In genomic region chr6:124882580-124883393, GRCh38 we compare ENCODE assay signal across 10 cellular contexts.
DNase-seq lines count a peak whose midpoint lies in the region; ATAC-seq and TF ChIP-seq lines count a peak whose summit lies in the region.
"Had no signal": no experiment of that assay in that cellular context is flagged by ENCODE, and none has a peak within 500 bp of the region (broad histone marks: within the 10 kb centered on the region; RNA-seq: fewer than 3 reads in every experiment).

No MANE protein-coding gene starts in this region.

- H3K79me1 ChIP-seq in IMR-90 (ENCODE audit: low read depth in 1 of 2, low read length in 2 of 2), result no peaks in the 10 kb centered on the region

- H3K36me3 ChIP-seq in IMR-90 (ENCODE audit: control insufficient read depth, insufficient read depth, low read length), result no peaks in the 10 kb centered on the region

- no peaks in the 10 kb centered on the region for H3K9me1 ChIP-seq in IMR-90 (ENCODE audit: insufficient read depth, low read length)

- H2BK5ac ChIP-seq in IMR-90 (ENCODE audit: low read depth, low read length, poor library complexity, severe bottlenecking), result peak overlapping the region; percentile 14

- H4K91ac ChIP-seq in IMR-90 (ENCODE audit: insufficient read depth, low read depth, low read length), result no peak overlapping the region

- no peaks in the 10 kb centered on the region for H3K27me3 Mint-ChIP-seq in chondrocyte (ENCODE audit: low read depth)
- H3K27me3 Mint-ChIP-seq in mesothelial cell of epicardium (ENCODE audit: low read depth), result no peaks in the 10 kb centered on the region

- H4K20me1 ChIP-seq in IMR-90 (ENCODE audit: insufficient read depth, low read length), result no peaks in the 10 kb centered on the region

- H2AK9ac ChIP-seq in IMR-90 (replicated peaks; ENCODE audit: low read depth, low read length, poor library complexity), result no peak overlapping the region

- H3K4me3 Mint-ChIP-seq in chondrocyte (ENCODE audit: unreplicated experiment) (no peak overlapping the region), mesothelial cell of epicardium (no peak overlapping the region)
- H3K4me3 Mint-ChIP-seq: central memory CD8-positive, alpha-beta T cell had no signal

- TF ChIP-seq POLR2A in IMR-90 (IDR thresholded peaks at IDR 0.05; ENCODE audit: low read depth, low read length), result no peak

- H3K4ac ChIP-seq in IMR-90 (ENCODE audit: low read depth, low read length), result peak overlapping the region; percentile 14; the same call in 1 of the 2 replicates

- H3K36me3 Mint-ChIP-seq in chondrocyte (ENCODE audit: low read depth), result no peaks in the 10 kb centered on the region
- no peaks in the 10 kb centered on the region for H3K36me3 Mint-ChIP-seq in mesothelial cell of epicardium

- H3K14ac ChIP-seq in IMR-90 (replicated peaks; ENCODE audit: low read depth, low read length), result no peak overlapping the region

- POLR2A ChIA-PET in IMR-90 (lab: Charles Lee; ENCODE audit: unreplicated experiment), result no interaction called here

- no peak overlapping the region for H3K4me3 ChIP-seq in IMR-90 (ENCODE audit: insufficient read depth, low read depth, low read length)

- TF ChIP-seq CTCF in IMR-90 (conservative IDR thresholded peaks at IDR 0.05; ENCODE audit: low read depth, low read length), result no peak
- TF ChIP-seq CTCF in chondrocyte (IDR thresholded peaks at IDR 0.05), result peak; percentile 15
- TF ChIP-seq CTCF in mesothelial cell of epicardium (IDR thresholded peaks at IDR 0.05; ENCODE audit: unreplicated experiment), result no peak

- no peak overlapping the region for H3K18ac ChIP-seq in IMR-90 (ENCODE audit: low read depth, low read length)

- peak overlapping the region; percentile 19; the same call in 1 of the 2 replicates for H3K4me2 ChIP-seq in IMR-90 (ENCODE audit: low read depth, low read length)

- H3K9me3 Mint-ChIP-seq in chondrocyte (ENCODE audit: low read depth), result no peaks in the 10 kb centered on the region
- peaks cover 4% of the 10 kb centered on the region for H3K9me3 Mint-ChIP-seq in mesothelial cell of epicardium
- H3K9me3 Mint-ChIP-seq: central memory CD8-positive, alpha-beta T cell had no signal

- intact Hi-C loops in IMR-90 (cut with micrococcal nuclease), result no loop called here

- no CpG with 5 or more reads among the region's 4 CpGs for WGBS in IMR-90 (ENCODE audit: extremely low coverage in 2 of 2, insufficient read length in 1 of 2), 2 experiments

- no peak overlapping the region for H3K27ac ChIP-seq in IMR-90 (ENCODE audit: insufficient read depth, low read length)
- H3K27ac ChIP-seq: parathyroid adenoma had no signal

- no peak overlapping the region; a peak in 1 of 4 replicates for H4K8ac ChIP-seq in IMR-90 (ENCODE audit: low read depth in 2 of 2, low read length in 2 of 2)

- BruUV-seq in IMR-90 (replicated peaks; lab: Mats Ljungman, UMichigan), result no TSS peak

- ATAC-seq in IMR-90 (ENCODE audit: low read depth), result peak; percentile 39; the same call in 1 of the 2 replicates
- no peak for ATAC-seq in HG03432 (IDR thresholded peaks at IDR 0.05; ENCODE audit: unreplicated experiment)
- ATAC-seq in HG02759 (IDR thresholded peaks at IDR 0.05; ENCODE audit: unreplicated experiment), result no peak

- H3K4me1 Mint-ChIP-seq in chondrocyte (ENCODE audit: low read depth) (peaks cover 44% of the 10 kb centered on the region), mesothelial cell of epicardium (peaks cover 32% of the 10 kb centered on the region)

- H2BK20ac ChIP-seq in IMR-90 (ENCODE audit: low read depth, low read length), result peak overlapping the region; percentile 11; the same call in 1 of the 2 replicates

- H3K4me1 ChIP-seq in IMR-90 (ENCODE audit: control insufficient read depth, insufficient read depth, low read length), result 0 out of 2 replicates have a peak, but pooled peaks cover 2% of the 10 kb centered on the region
- H3K4me1 ChIP-seq: parathyroid adenoma had no signal

- dilution Hi-C loops in IMR-90 (cut with HindIII; ENCODE audit: low sequenced_read_pairs, unreplicated experiment), result no loop called here

- peak; percentile 20 for DNase-seq in AG20443 (ENCODE audit: low spot score)
- DNase-seq in IMR-90, result peak; percentile 31
- DNase-seq in chondrocyte (ENCODE audit: low spot score), result no peak
- DNase-seq in mesothelial cell of epicardium (ENCODE audit: low spot score in 2 of 2, unreplicated experiment in 2 of 2), result no peak
- no peak for DNase-seq in NCI-H2081 treated with DMSO at 0.1 percent for 48 hours (lab: John Stamatoyannopoulos, UW)
- DNase-seq in germinal center (ENCODE audit: low spot score), result no peak

- no peak overlapping the region for H2BK120ac ChIP-seq in IMR-90 (ENCODE audit: low read depth, low read length)

- no peaks in the 10 kb centered on the region for H3K9me3 ChIP-seq in IMR-90 (ENCODE audit: control insufficient read depth, insufficient read depth, low read length)

- no peak overlapping the region for H3K9ac ChIP-seq in IMR-90 (ENCODE audit: low read depth, low read length)
- H3K9ac ChIP-seq: parathyroid adenoma had no signal

- no peak overlapping the region; the same call in 1 of the 2 replicates for H3K23ac ChIP-seq in IMR-90 (ENCODE audit: low read depth, low read length)

- H3K27me3 ChIP-seq in IMR-90 (ENCODE audit: control insufficient read depth, insufficient read depth, low read length), result no peaks in the 10 kb centered on the region

- H2AFZ ChIP-seq in IMR-90 (replicated peaks; ENCODE audit: low read length, poor library complexity), result no peak overlapping the region
- H2AFZ ChIP-seq: parathyroid adenoma had no signal

- H4K5ac ChIP-seq in IMR-90 (ENCODE audit: low read depth, low read length), result no peak overlapping the region

- CTCF ChIA-PET in IMR-90 (lab: Yijun Ruan, JAX), result no interaction called here

- H2AK5ac ChIP-seq in IMR-90 (ENCODE audit: low read depth, low read length), result no peak overlapping the region

- in situ Hi-C loops in IMR-90 (cut with MboI; ENCODE audit: low sequenced_read_pairs), result no loop called here

- H3K56ac ChIP-seq in IMR-90 (ENCODE audit: extremely low read depth, insufficient read depth, low read length), result no peak overlapping the region

- H3K27ac Mint-ChIP-seq in chondrocyte (ENCODE audit: unreplicated experiment), result peak overlapping the region; percentile 92
- H3K27ac Mint-ChIP-seq in mesothelial cell of epicardium, result peak overlapping the region; percentile 80

- H2BK15ac ChIP-seq in IMR-90 (ENCODE audit: low read depth, low read length), result no peak overlapping the region

- no peak for TF ChIP-seq RAD21 in IMR-90 (IDR thresholded peaks at IDR 0.05; ENCODE audit: low read length)

TF ChIP-seq in IMR-90, 13 proteins besides CTCF, POLR2A, EP300 and RAD21:
- TF ChIP-seq CEBPB (IDR thresholded peaks at IDR 0.05; ENCODE audit: low read depth, low read length) (peak; percentile 98), MAFK (IDR thresholded peaks at IDR 0.05; ENCODE audit: low read depth, low read length) (no peak)

Comparison
In these comparisons a context has a peak if more than half of its experiments do, and no peak if none do; other contexts are left out.
1. DNase-seq: peak in AG20443 (single experiment) and IMR-90 (single experiment); none in chondrocyte (single experiment), mesothelial cell of epicardium (0 of 2), NCI-H2081 treated with DMSO at 0.1 percent for 48 hours (single experiment) and germinal center (single experiment).